Comparison of ENCODE assay signal across 22 cellular contexts in genomic region chr4:125732682-125733081, GRCh38.
"Had no signal": no experiment of that assay in that cellular context is flagged by ENCODE, and none has a peak within 500 bp of the region (broad histone marks: within the 10 kb centered on the region; RNA-seq: fewer than 3 reads in every experiment).

No MANE protein-coding gene starts in this region.

- H3K36me3 Mint-ChIP-seq: activated CD8-positive, alpha-beta memory T cell treated with anti-CD3 and anti-CD28 coated beads, Interleukin-2, amount 10 ng/mL, durations not matched to agents 7 days and 5 days; activated naive CD4-positive, alpha-beta T cell treated with anti-CD3 and anti-CD28 coated beads, Interleukin-2, amount 50 U/mL, for 24 hours; T-cell had no signal

- H3K9me3 ChIP-seq: ascending aorta, body of pancreas had no signal

- H3K27ac Mint-ChIP-seq: activated CD8-positive, alpha-beta memory T cell treated with anti-CD3 and anti-CD28 coated beads, Interleukin-2, amount 10 ng/mL, durations not matched to agents 7 days and 5 days; activated CD8-positive, alpha-beta T cell treated with anti-CD3 and anti-CD28 coated beads, Interleukin-2, amount 10 ng/mL, durations not matched to agents 7 days and 5 days; activated naive CD4-positive, alpha-beta T cell treated with anti-CD3 and anti-CD28 coated beads, Interleukin-2, amount 50 U/mL, for 24 hours; activated T-cell treated with anti-CD3 and anti-CD28 coated beads, Interleukin-2, amount 50 U/mL, for 24 hours; activated T-helper 1 cell treated with anti-CD3 and anti-CD28 coated beads, Interleukin-12 subunit alpha, Interleukin-12 subunit beta, Interleukin-2, Interleukin-4 antibody, amounts not matched to agents 30 ng/mL and 10 ng/mL and 1 ng/mL, durations not matched to agents 14 hours and 24 hours and 36 hours; T-cell had no signal

- H3K9me3 Mint-ChIP-seq: activated naive CD4-positive, alpha-beta T cell treated with anti-CD3 and anti-CD28 coated beads, Interleukin-2, amount 50 U/mL, for 24 hours; activated T-helper 1 cell treated with anti-CD3 and anti-CD28 coated beads, Interleukin-12 subunit alpha, Interleukin-12 subunit beta, Interleukin-2, Interleukin-4 antibody, amounts not matched to agents 30 ng/mL and 10 ng/mL and 1 ng/mL, durations not matched to agents 14 hours and 24 hours and 36 hours had no signal

- H3K27me3 ChIP-seq: ascending aorta, body of pancreas, cardiac muscle cell had no signal

- H3K27ac ChIP-seq: ascending aorta, body of pancreas, cardiac muscle cell had no signal

- DNase-seq: activated CD4-positive, CD25-positive, alpha-beta regulatory T cell; activated CD8-positive, alpha-beta memory T cell treated with anti-CD3 and anti-CD28 coated beads, Interleukin-2, amount 10 ng/mL, durations not matched to agents 7 days and 5 days; activated CD8-positive, alpha-beta T cell treated with anti-CD3 and anti-CD28 coated beads, Interleukin-2, amount 10 ng/mL, durations not matched to agents 7 days and 5 days; activated effector memory CD4-positive, alpha-beta T cell treated with Interleukin-2 at 50 U/mL for 16 hours; activated naive CD4-positive, alpha-beta T cell; activated T-cell treated with anti-CD3 and anti-CD28 coated beads, Interleukin-2, amount 50 U/mL, for 24 hours; body of pancreas; Karpas-422; NCI-H1105 treated with DMSO at 0.1 percent for 48 hours; NCI-H1436 treated with DMSO at 0.1 percent for 48 hours; NCI-H187; NCI-H2081; NCI-H524; SHP77 treated with DMSO at 0.1 percent for 48 hours; T-cell; T-helper 2 cell; T1000 had no signal

- H3K4me1 ChIP-seq: ascending aorta had no signal

- H3K4me3 Mint-ChIP-seq: activated CD8-positive, alpha-beta memory T cell treated with anti-CD3 and anti-CD28 coated beads, Interleukin-2, amount 10 ng/mL, durations not matched to agents 7 days and 5 days; activated CD8-positive, alpha-beta T cell treated with anti-CD3 and anti-CD28 coated beads, Interleukin-2, amount 10 ng/mL, durations not matched to agents 7 days and 5 days; activated naive CD4-positive, alpha-beta T cell treated with anti-CD3 and anti-CD28 coated beads, Interleukin-2, amount 50 U/mL, for 24 hours; activated T-cell treated with anti-CD3 and anti-CD28 coated beads, Interleukin-2, amount 50 U/mL, for 24 hours; activated T-helper 1 cell treated with anti-CD3 and anti-CD28 coated beads, Interleukin-12 subunit alpha, Interleukin-12 subunit beta, Interleukin-2, Interleukin-4 antibody, amounts not matched to agents 30 ng/mL and 10 ng/mL and 1 ng/mL, durations not matched to agents 14 hours and 24 hours and 36 hours; T-cell had no signal

- H3K36me3 ChIP-seq: ascending aorta, cardiac muscle cell had no signal

- H3K4me3 ChIP-seq: ascending aorta, body of pancreas, cardiac muscle cell, K562 had no signal

- H3K27me3 Mint-ChIP-seq: activated CD8-positive, alpha-beta memory T cell treated with anti-CD3 and anti-CD28 coated beads, Interleukin-2, amount 10 ng/mL, durations not matched to agents 7 days and 5 days; activated T-cell treated with anti-CD3 and anti-CD28 coated beads, Interleukin-2, amount 50 U/mL, for 24 hours; T-cell had no signal

- H3K4me1 Mint-ChIP-seq: activated CD8-positive, alpha-beta memory T cell treated with anti-CD3 and anti-CD28 coated beads, Interleukin-2, amount 10 ng/mL, durations not matched to agents 7 days and 5 days; activated naive CD4-positive, alpha-beta T cell treated with anti-CD3 and anti-CD28 coated beads, Interleukin-2, amount 50 U/mL, for 24 hours; T-cell had no signal
